Comparison of ENCODE assay signal across 29 cellular contexts in genomic region chr14:26410189-26410685, GRCh38.
"Had no signal": no experiment of that assay in that cellular context is flagged by ENCODE, and none has a peak within 500 bp of the region (broad histone marks: within the 10 kb centered on the region; RNA-seq: fewer than 3 reads in every experiment).

No MANE protein-coding gene starts in this region.

- H3K27ac Mint-ChIP-seq: activated CD8-positive, alpha-beta T cell treated with anti-CD3 and anti-CD28 coated beads for 36 hours; activated naive CD4-positive, alpha-beta T cell treated with anti-CD3 and anti-CD28 coated beads for 36 hours; activated naive CD4-positive, alpha-beta T cell treated with anti-CD3 and anti-CD28 coated beads, Interleukin-2, amount 50 U/mL, for 24 hours; activated naive CD8-positive, alpha-beta T cell treated with anti-CD3 and anti-CD28 coated beads for 36 hours; activated naive CD8-positive, alpha-beta T cell treated with anti-CD3 and anti-CD28 coated beads, Interleukin-2, amount 50 U/mL, for 24 hours; activated T-helper 1 cell treated with anti-CD3 and anti-CD28 coated beads, Interleukin-12 subunit alpha, Interleukin-12 subunit beta, Interleukin-2, Interleukin-4 antibody, amounts not matched to agents 30 ng/mL and 10 ng/mL and 1 ng/mL, durations not matched to agents 14 hours and 24 hours and 36 hours; activated T-helper 2 cell treated with anti-CD3 and anti-CD28 coated beads, Interferon-gamma antibody, Interleukin-2, Interleukin-4, amounts not matched to agents 10 μg/mL and 5 μg/mL and 100 μg/mL, durations not matched to agents 14 hours and 24 hours and 36 hours; effector memory CD8-positive, alpha-beta T cell; WTC11 had no signal

- H3K9me3 ChIP-seq: adrenal gland, body of pancreas, esophagus muscularis mucosa had no signal

- H3K27me3 ChIP-seq: adrenal gland, body of pancreas, esophagus muscularis mucosa had no signal

- ATAC-seq: activated CD8-positive, alpha-beta T cell treated with anti-CD3 and anti-CD28 coated beads for 36 hours; activated naive CD8-positive, alpha-beta T cell treated with anti-CD3 and anti-CD28 coated beads, Interleukin-2, amount 50 U/mL, for 24 hours; body of pancreas; effector memory CD8-positive, alpha-beta T cell; WTC11 had no signal

- DNase-seq: activated CD4-positive, alpha-beta T cell treated with anti-CD3 and anti-CD28 coated beads for 1 hour; activated CD4-positive, alpha-beta T cell treated with anti-CD3 and anti-CD28 coated beads for 4 hours; activated CD4-positive, alpha-beta T cell treated with anti-CD3 and anti-CD28 coated beads, Interleukin-2, amount 50 U/mL, for 1 hour; activated CD4-positive, alpha-beta T cell treated with anti-CD3 and anti-CD28 coated beads, Interleukin-2, amount 50 U/mL, for 48 hours; activated CD8-positive, alpha-beta memory T cell treated with anti-CD3 and anti-CD28 coated beads for 24 hours; activated CD8-positive, alpha-beta T cell treated with anti-CD3 and anti-CD28 coated beads for 36 hours; activated effector memory CD4-positive, alpha-beta T cell treated with anti-CD3 and anti-CD28 coated beads, Interleukin-2, amount 50 U/mL, for 16 hours; activated naive CD4-positive, alpha-beta T cell treated with anti-CD3 and anti-CD28 coated beads for 36 hours; activated naive CD8-positive, alpha-beta T cell treated with anti-CD3 and anti-CD28 coated beads for 36 hours; activated naive CD8-positive, alpha-beta T cell treated with anti-CD3 and anti-CD28 coated beads, Interleukin-2, amount 50 U/mL, for 24 hours; activated T-cell treated with anti-CD3 and anti-CD28 coated beads, Interleukin-2, amount 50 U/mL, for 1 hour; activated T-cell treated with anti-CD3 and anti-CD28 coated beads, Interleukin-2, amount 50 U/mL, for 48 hours; adrenal gland; amygdala; aorta; body of pancreas; cortex of kidney; dermis blood vessel endothelial cell; effector CD4-positive, alpha-beta T cell; effector memory CD8-positive, alpha-beta T cell; erythroblast; T-helper 2 cell had no signal

- H3K9me3 Mint-ChIP-seq: activated naive CD4-positive, alpha-beta T cell treated with anti-CD3 and anti-CD28 coated beads, Interleukin-2, amount 50 U/mL, for 24 hours had no signal

- H3K36me3 Mint-ChIP-seq: activated naive CD4-positive, alpha-beta T cell treated with anti-CD3 and anti-CD28 coated beads, Interleukin-2, amount 50 U/mL, for 24 hours; activated naive CD8-positive, alpha-beta T cell treated with anti-CD3 and anti-CD28 coated beads for 36 hours; WTC11 had no signal

- H3K27ac ChIP-seq: adrenal gland, body of pancreas, esophagus muscularis mucosa had no signal

- FAIRE-seq: colon, frontal cortex had no signal

- H3K27me3 Mint-ChIP-seq: activated CD8-positive, alpha-beta T cell treated with anti-CD3 and anti-CD28 coated beads for 36 hours; activated naive CD4-positive, alpha-beta T cell treated with anti-CD3 and anti-CD28 coated beads, Interleukin-2, amount 50 U/mL, for 24 hours; activated naive CD8-positive, alpha-beta T cell treated with anti-CD3 and anti-CD28 coated beads for 36 hours; activated naive CD8-positive, alpha-beta T cell treated with anti-CD3 and anti-CD28 coated beads, Interleukin-2, amount 50 U/mL, for 24 hours; effector memory CD8-positive, alpha-beta T cell had no signal

- H3K4me3 Mint-ChIP-seq: activated CD8-positive, alpha-beta T cell treated with anti-CD3 and anti-CD28 coated beads for 36 hours; activated naive CD4-positive, alpha-beta T cell treated with anti-CD3 and anti-CD28 coated beads for 36 hours; activated naive CD4-positive, alpha-beta T cell treated with anti-CD3 and anti-CD28 coated beads, Interleukin-2, amount 50 U/mL, for 24 hours; activated naive CD8-positive, alpha-beta T cell treated with anti-CD3 and anti-CD28 coated beads for 36 hours; activated naive CD8-positive, alpha-beta T cell treated with anti-CD3 and anti-CD28 coated beads, Interleukin-2, amount 50 U/mL, for 24 hours; activated T-helper 1 cell treated with anti-CD3 and anti-CD28 coated beads, Interleukin-12 subunit alpha, Interleukin-12 subunit beta, Interleukin-2, Interleukin-4 antibody, amounts not matched to agents 30 ng/mL and 10 ng/mL and 1 ng/mL, durations not matched to agents 14 hours and 24 hours and 36 hours; effector memory CD8-positive, alpha-beta T cell; WTC11 had no signal

- H3K4me1 ChIP-seq: adrenal gland, body of pancreas, esophagus muscularis mucosa had no signal

- H3K4me1 Mint-ChIP-seq: activated naive CD4-positive, alpha-beta T cell treated with anti-CD3 and anti-CD28 coated beads, Interleukin-2, amount 50 U/mL, for 24 hours; activated naive CD8-positive, alpha-beta T cell treated with anti-CD3 and anti-CD28 coated beads for 36 hours; activated naive CD8-positive, alpha-beta T cell treated with anti-CD3 and anti-CD28 coated beads, Interleukin-2, amount 50 U/mL, for 24 hours had no signal

- H3K36me3 ChIP-seq: adrenal gland, esophagus muscularis mucosa had no signal

- H3K4me3 ChIP-seq: adrenal gland, body of pancreas, esophagus muscularis mucosa had no signal
